In genomic region chr6:130848945-130849344, GRCh38 we compare ENCODE assay signal across 9 cellular contexts. TPM values are rescaled to one million over a fixed set of nuclear protein-coding genes. Genes with fewer than 3 reads are reported as not detected.
A peak's percentile ranks its signal among the peaks of the same experiment; 100 is the strongest.
DNase-seq lines count a peak whose midpoint lies in the region; ATAC-seq lines count a peak whose summit lies in the region.
"Had no signal": no experiment of that assay in that cellular context is flagged by ENCODE, and none has a peak within 500 bp of the region (broad histone marks: within the 10 kb centered on the region; RNA-seq: fewer than 3 reads in every experiment).

No MANE protein-coding gene starts in this region.

- in situ Hi-C loops in G401 (cut with HindIII; ENCODE audit: low sequenced_read_pairs), result no loop called here

- ATAC-seq in GM18511 (IDR thresholded peaks at IDR 0.05; ENCODE audit: unreplicated experiment) (peak; percentile 82), GM21737 (IDR thresholded peaks at IDR 0.05; ENCODE audit: unreplicated experiment) (peak; percentile 74)

- peak; percentile 46 for DNase-seq in HT1080 (ENCODE audit: low read depth)
- peak; percentile 11 for DNase-seq in germinal center (ENCODE audit: low spot score)
- no peak for DNase-seq in NCI-H1105 (lab: John Stamatoyannopoulos, UW)
- DNase-seq in G401 (ENCODE audit: low spot score), result no peak
- no peak for DNase-seq in RPMI8226
- DNase-seq in DMS153 treated with DMSO at 0.1 percent for 48 hours (lab: John Stamatoyannopoulos, UW; ENCODE audit: unreplicated experiment), result no peak

RNA-seq across cellular contexts. Expression of gene SMLR1, which starts 21.7 kb away (rescaled TPM):
- not detected in 2 replicates for total RNA-seq in HT1080 (2014; rRNA removed; shearing (Covaris generic))
- polyA plus RNA-seq in HT1080 (2015; cell fraction: cytosol; rRNA removed), result not detected in 2 replicates
- not detected in 2 replicates for polyA plus RNA-seq in HT1080 (2015; cell fraction: nucleus; rRNA removed)
- total RNA-seq in G401 (2014; rRNA removed; shearing (Covaris generic)), result not detected in 2 replicates
- total RNA-seq: activated CD8-positive, alpha-beta memory T cell treated with anti-CD3 and anti-CD28 coated beads for 36 hours had no signal

Comparison
In these comparisons a context has a peak if more than half of its experiments do, and no peak if none do; other contexts are left out.
1. DNase-seq: peak in HT1080 (single experiment) and germinal center (single experiment); none in NCI-H1105 (single experiment), G401 (single experiment), RPMI8226 (single experiment) and DMS153 treated with DMSO at 0.1 percent for 48 hours (single experiment).